Comparison of ENCODE assay signal across 16 cellular contexts in genomic region chr2:214193943-214194342, GRCh38.
DNase-seq lines count a peak whose midpoint lies in the region; ATAC-seq and TF ChIP-seq lines count a peak whose summit lies in the region.
"Had no signal": no experiment of that assay in that cellular context is flagged by ENCODE, and none has a peak within 500 bp of the region (broad histone marks: within the 10 kb centered on the region; RNA-seq: fewer than 3 reads in every experiment).

No MANE protein-coding gene starts in this region.

- no peaks in the 10 kb centered on the region for H3K4me1 ChIP-seq in ovary (ENCODE audit: insufficient read depth)
- H3K4me1 ChIP-seq in ascending aorta: no peaks in the 10 kb centered on the region
- H3K4me1 ChIP-seq: gastroesophageal sphincter, prostate gland, tibial artery had no signal

- intact Hi-C loops in ovary (cut with DNase I) (no loop called here), ascending aorta (cut with DNase I) (no loop called here)

- TF ChIP-seq CTCF in AG04449 (IDR thresholded peaks at IDR 0.05; ENCODE audit: insufficient read depth, low read length, missing control alignments): no peak
- no peak for TF ChIP-seq CTCF in ovary (IDR thresholded peaks at IDR 0.05)
- no peak for TF ChIP-seq CTCF in ascending aorta (IDR thresholded peaks at IDR 0.05)

- no peak for TF ChIP-seq POLR2A in ovary (IDR thresholded peaks at IDR 0.05)

- H3K27me3 ChIP-seq in ovary (no peaks in the 10 kb centered on the region), ascending aorta (no peaks in the 10 kb centered on the region)
- H3K27me3 ChIP-seq: gastroesophageal sphincter, tibial artery had no signal

- DNase-seq in AG04449 (ENCODE audit: low read depth, low spot score) (peak; percentile 45), HS-27A (ENCODE audit: low read depth) (peak; percentile 27), astrocyte of the hippocampus (ENCODE audit: low read depth, low spot score) (peak; percentile 77), glomerular visceral epithelial cell (ENCODE audit: extremely low spot score) (peak; percentile 31), ovary (no peak), ascending aorta (ENCODE audit: low spot score in 2 of 2) (no peak)
- DNase-seq: activated naive CD4-positive, alpha-beta T cell treated with Interleukin-2 at 50 U/mL for 16 hours; cerebellar nuclear complex; immature natural killer cell; KBM-7; NCI-H187 treated with DMSO at 0.1 percent for 48 hours; tibial artery had no signal

- POLR2A ChIA-PET in AG04449 (lab: Yijun Ruan, JAX): no interaction called here

- no peak for ATAC-seq in HG02885 (IDR thresholded peaks at IDR 0.05; ENCODE audit: poor library complexity, unreplicated experiment)
- no peak for ATAC-seq in HG02870 (IDR thresholded peaks at IDR 0.05; ENCODE audit: unreplicated experiment)
- ATAC-seq: gastroesophageal sphincter had no signal

- H3K36me3 ChIP-seq in ovary: no peaks in the 10 kb centered on the region
- no peaks in the 10 kb centered on the region for H3K36me3 ChIP-seq in ascending aorta
- H3K36me3 ChIP-seq: gastroesophageal sphincter, prostate gland, tibial artery had no signal

- no peak for TF ChIP-seq EP300 in ovary (IDR thresholded peaks at IDR 0.05)

- H3K4me3 ChIP-seq in AG04449 (ENCODE audit: low read depth, low read length): no peak overlapping the region
- H3K4me3 ChIP-seq in ovary: no peak overlapping the region
- no peak overlapping the region for H3K4me3 ChIP-seq in ascending aorta
- H3K4me3 ChIP-seq: gastroesophageal sphincter, prostate gland, tibial artery had no signal

- H3K27ac ChIP-seq in ovary (no peak overlapping the region), ascending aorta (no peak overlapping the region)
- H3K27ac ChIP-seq: gastroesophageal sphincter, prostate gland, tibial artery had no signal

- H3K9me3 ChIP-seq in ovary: no peaks in the 10 kb centered on the region
- no peaks in the 10 kb centered on the region for H3K9me3 ChIP-seq in ascending aorta
- H3K9me3 ChIP-seq: gastroesophageal sphincter, prostate gland, tibial artery had no signal

- CTCF ChIA-PET in AG04449 (lab: Yijun Ruan, JAX): no interaction called here

- 77 to 87% (median 85%) methylated on average over 1 of the region's 1 CpG for WGBS in ovary, 3 donors

Comparison
In these comparisons a context has a peak if more than half of its experiments do, and no peak if none do; other contexts are left out.
1. DNase-seq: peak in AG04449 (single experiment), HS-27A (single experiment), astrocyte of the hippocampus (single experiment) and glomerular visceral epithelial cell (single experiment); none in ovary (0 of 5) and ascending aorta (0 of 2).